Comparison of ENCODE assay signal across 8 cellular contexts in genomic region chr12:6937481-6938352, GRCh38. TPM values are rescaled to one million over a fixed set of nuclear protein-coding genes. Genes with fewer than 3 reads are reported as not detected.
DNase-seq lines count a peak whose midpoint lies in the region; ATAC-seq, FAIRE-seq and TF ChIP-seq lines count a peak whose summit lies in the region.

No MANE protein-coding gene starts in this region.

- H3K36me3 ChIP-seq in HepG2 (replicated peaks in 1 of 2; ENCODE audit: control insufficient read depth in 1 of 2, insufficient read depth in 2 of 2, low read length in 2 of 2) = peaks cover 7 to 33% of the 10 kb centered on the region in 2 experiments

- BruUV-seq in HepG2 (replicated peaks; lab: Mats Ljungman, UMichigan) = TSS peak; percentile 85

- no peak overlapping the region for H2AFZ ChIP-seq in HepG2 (ENCODE audit: low read length)

- CTCF ChIA-PET in HepG2 (lab: Yijun Ruan, JAX; ENCODE audit: low intra/inter-chr PET ratio, low total read pairs) = interaction anchor here (1.8 to 2.5 kb wide), 2 partner anchors 14 to 68 kb away, joined by 14 to 16 read pairs; no protein-coding TSS in a partner anchor

- peak overlapping the region; percentile 93 for H3K9ac ChIP-seq in HepG2 (ENCODE audit: insufficient read depth, low read depth, low read length)

- ATAC-seq in GM19351 (IDR thresholded peaks at IDR 0.05; ENCODE audit: unreplicated experiment) (peak; percentile 86), HG03521 (IDR thresholded peaks at IDR 0.05; ENCODE audit: unreplicated experiment) (peak; percentile 91), HepG2 (peak; percentile 93)

- H3K4me1 Mint-ChIP-seq in dendritic cell treated with granulocyte-macrophage colony-stimulating factor and Interleukin-4, amounts not matched to agents 40 ng/mL and 50 ng/mL, for 4 days (ENCODE audit: low read depth) = peaks cover 65% of the 10 kb centered on the region

- TF ChIP-seq EP300 in HepG2 (IDR thresholded peaks at IDR 0.05; ENCODE audit: low read depth in 2 of 2, low read length in 2 of 2) (0 out of 4 replicates have a peak, but pooled peaks of 1 of the 2 experiments have one; percentile 10), HepG2 (CRISPR knock-in tag; IDR thresholded peaks at IDR 0.05; ENCODE audit: borderline replicate concordance) (0 out of 2 replicates have a peak, but pooled peaks have one; percentile 21)

- peak; percentile 99 for TF ChIP-seq CTCF in HepG2 (CRISPR knock-in tag; IDR thresholded peaks at IDR 0.05)

- POLR2A ChIA-PET in HepG2 (lab: Yijun Ruan, JAX) = interaction anchor here (0.7 to 4.6 kb wide), 16 partner anchors 9 to 214 kb away, joined by 3 to 30 read pairs (median 10); partner anchors contain the start of genes ATN1, C1RL, COPS7A and ENO2

- H3K4me3 Mint-ChIP-seq in dendritic cell treated with granulocyte-macrophage colony-stimulating factor and Interleukin-4, amounts not matched to agents 40 ng/mL and 50 ng/mL, for 4 days = peak overlapping the region; percentile 79

- H3K36me3 Mint-ChIP-seq in dendritic cell treated with granulocyte-macrophage colony-stimulating factor and Interleukin-4, amounts not matched to agents 40 ng/mL and 50 ng/mL, for 4 days (ENCODE audit: low read depth) = peaks cover 63% of the 10 kb centered on the region

- TF ChIP-seq POLR2A in HepG2 (IDR thresholded peaks at IDR 0.05; ENCODE audit: insufficient read depth in 1 of 2, low read depth in 2 of 2, low read length in 2 of 2) = peak in 1 of 2 experiments; percentile 63; a peak in 2 of 4 replicates

- peak overlapping the region; percentile 90 for H3K27ac ChIP-seq in HepG2 (ENCODE audit: extremely low read length, insufficient read depth, low read length)

- TF ChIP-seq RAD21 in HepG2 (CRISPR knock-in tag; IDR thresholded peaks at IDR 0.05) = peak; percentile 66; the same call in 1 of the 2 replicates

- no peaks in the 10 kb centered on the region for H3K27me3 ChIP-seq in HepG2 (ENCODE audit: control insufficient read depth in 1 of 2, insufficient read depth in 2 of 2, low read length in 2 of 2)

- no peaks in the 10 kb centered on the region for H3K79me2 ChIP-seq in HepG2 (ENCODE audit: insufficient read depth, low read length)

- in situ Hi-C loops in HepG2 (cut with HindIII; ENCODE audit: extremely low pct_ligation_motif_present, low pct_unique_long_range_greater_than_20kb) = no loop called here

- intact Hi-C loops in dendritic cell treated with granulocyte-macrophage colony-stimulating factor and Interleukin-4, amounts not matched to agents 40 ng/mL and 50 ng/mL, for 4 days (cut with micrococcal nuclease) = loop anchor here (2.0 to 5.0 kb wide), 2 partner anchors 13 to 70 kb away; partner anchors contain the start of gene TPI1
- intact Hi-C loops in HepG2 (cut with micrococcal nuclease; ENCODE audit: unreplicated experiment) = loop anchor here (2.0 kb wide), 1 partner anchor 13 kb away; no protein-coding TSS in a partner anchor

- no peaks in the 10 kb centered on the region for H3K9me3 ChIP-seq in HepG2 (ENCODE audit: low read length)

- H3K4me2 ChIP-seq in HepG2 (ENCODE audit: low read depth, low read length) = peak overlapping the region; percentile 87

- no peaks in the 10 kb centered on the region for H3K9me3 Mint-ChIP-seq in dendritic cell treated with granulocyte-macrophage colony-stimulating factor and Interleukin-4, amounts not matched to agents 40 ng/mL and 50 ng/mL, for 4 days

- peak overlapping the region; percentile 49 to 78 (median 70); a peak in 5 of 6 replicates for H3K4me3 ChIP-seq in HepG2 (replicated peaks in 1 of 3; ENCODE audit: insufficient read depth in 1 of 3, low read depth in 2 of 3, low read length in 3 of 3)

- H4K20me1 ChIP-seq in HepG2 (ENCODE audit: insufficient read depth, low read length) = no peaks in the 10 kb centered on the region

- peak; percentile 97 for DNase-seq in CD1c-positive myeloid dendritic cell (ENCODE audit: extremely low spot score)
- peak; percentile 85 for DNase-seq in NCI-H748 treated with DMSO at 0.1 percent for 48 hours (lab: John Stamatoyannopoulos, UW)
- DNase-seq in activated CD4-positive, alpha-beta T cell treated with anti-CD3 and anti-CD28 coated beads, Interleukin-2, amount 50 U/mL, for 4 hours = peak; percentile 88 to 90
- peak; percentile 91 for DNase-seq in HepG2 (ENCODE audit: low spot score)
- DNase-seq in stimulated activated CD4-positive, alpha-beta T cell treated with anti-CD3 and anti-CD28 coated beads, Interleukin-4, amount 100 ng/mL, for 1 hour = peak; percentile 89

- peaks cover 26% of the 10 kb centered on the region for H3K4me1 ChIP-seq in HepG2 (ENCODE audit: insufficient read depth, low read length)

- peak; percentile 98 for FAIRE-seq in HepG2 (lab: Jason Lieb, UNC)

- H3K27ac Mint-ChIP-seq in dendritic cell treated with granulocyte-macrophage colony-stimulating factor and Interleukin-4, amounts not matched to agents 40 ng/mL and 50 ng/mL, for 4 days = peak overlapping the region; percentile 87

- WGBS in HepG2 (ENCODE audit: low lambda C conversion rate) = 22% methylated on average over 43 of the region's 80 CpGs

- H3K27me3 Mint-ChIP-seq in dendritic cell treated with granulocyte-macrophage colony-stimulating factor and Interleukin-4, amounts not matched to agents 40 ng/mL and 50 ng/mL, for 4 days = peaks cover 2% of the 10 kb centered on the region

RNA-seq across cellular contexts. Expression of gene RNU7-1, which starts 5.9 kb away (rescaled TPM):
- total RNA-seq in HepG2 (2016; rRNA removed; fragmentation: Illumina TruSeq; extraction: Trizol) = not detected in 2 replicates
- not detected in 2 replicates for total RNA-seq in HepG2 (2016; cell fraction: cytosol; rRNA removed; fragmentation: Illumina TruSeq; extraction: Trizol; ENCODE audit: low read depth)
- not detected in 2 replicates for total RNA-seq in HepG2 (2016; cell fraction: insoluble cytoplasmic fraction; rRNA removed; fragmentation: Illumina TruSeq; extraction: Trizol)
- not detected in 2 replicates for total RNA-seq in HepG2 (2016; cell fraction: membrane; rRNA removed; fragmentation: Illumina TruSeq; extraction: Trizol)
- total RNA-seq in HepG2 (2016; cell fraction: nucleus; rRNA removed; fragmentation: Illumina TruSeq; extraction: Trizol) = not detected in 2 replicates
- polyA plus RNA-seq in HepG2 (2011; rRNA removed) = not detected in 2 replicates
- polyA plus RNA-seq in HepG2 (2011; cell fraction: cytosol; rRNA removed) = not detected in 2 replicates
- polyA plus RNA-seq in HepG2 (2011; cell fraction: nucleus; rRNA removed) = not detected in 2 replicates
- not detected in 2 replicates for polyA plus RNA-seq in HepG2 (2012)
- polyA plus RNA-seq in HepG2 (2016; cell fraction: cytosol; fragmentation: Illumina TruSeq; extraction: Trizol; ENCODE audit: low read depth) = not detected in 2 replicates
- polyA plus RNA-seq in HepG2 (2016; cell fraction: insoluble cytoplasmic fraction; fragmentation: Illumina TruSeq; extraction: Trizol; ENCODE audit: low read depth) = not detected in 2 replicates
- not detected in 2 replicates for polyA plus RNA-seq in HepG2 (2016; cell fraction: membrane; fragmentation: Illumina TruSeq; extraction: Trizol; ENCODE audit: low read depth)
- polyA plus RNA-seq in HepG2 (2016; cell fraction: nucleus; fragmentation: Illumina TruSeq; extraction: Trizol; ENCODE audit: insufficient read depth, low read depth) = not detected in 2 replicates
- polyA minus RNA-seq in HepG2 (2011; rRNA and poly(A)+ RNA removed; ENCODE audit: low replicate concordance) = not detected in 2 replicates
- not detected in 2 replicates for polyA minus RNA-seq in HepG2 (2011; cell fraction: cytosol; rRNA and poly(A)+ RNA removed)
- polyA minus RNA-seq in HepG2 (2011; cell fraction: nucleus; rRNA and poly(A)+ RNA removed) = not detected in 2 replicates

RNA-seq across cellular contexts. Expression of gene C12orf57, which starts 6.1 kb away (rescaled TPM):
- total RNA-seq in HepG2 (2016; rRNA removed; fragmentation: Illumina TruSeq; extraction: Trizol) = 84.0 and 89.7 TPM in 2 replicates
- total RNA-seq in HepG2 (2016; cell fraction: cytosol; rRNA removed; fragmentation: Illumina TruSeq; extraction: Trizol; ENCODE audit: low read depth) = 98.3 and 102 TPM in 2 replicates
- 84.2 and 105 TPM in 2 replicates for total RNA-seq in HepG2 (2016; cell fraction: insoluble cytoplasmic fraction; rRNA removed; fragmentation: Illumina TruSeq; extraction: Trizol)
- 106 and 113 TPM in 2 replicates for total RNA-seq in HepG2 (2016; cell fraction: membrane; rRNA removed; fragmentation: Illumina TruSeq; extraction: Trizol)
- 42.1 and 43.4 TPM in 2 replicates for total RNA-seq in HepG2 (2016; cell fraction: nucleus; rRNA removed; fragmentation: Illumina TruSeq; extraction: Trizol)
- 287 and 302 TPM in 2 replicates for polyA plus RNA-seq in HepG2 (2011; rRNA removed)
- 405 and 458 TPM in 2 replicates for polyA plus RNA-seq in HepG2 (2011; cell fraction: cytosol; rRNA removed)
- polyA plus RNA-seq in HepG2 (2011; cell fraction: nucleus; rRNA removed) = 151 and 164 TPM in 2 replicates
- 75.2 and 129 TPM in 2 replicates for polyA plus RNA-seq in HepG2 (2012)
- polyA plus RNA-seq in HepG2 (2016; cell fraction: cytosol; fragmentation: Illumina TruSeq; extraction: Trizol; ENCODE audit: low read depth) = 86.1 and 87.7 TPM in 2 replicates
- polyA plus RNA-seq in HepG2 (2016; cell fraction: insoluble cytoplasmic fraction; fragmentation: Illumina TruSeq; extraction: Trizol; ENCODE audit: low read depth) = 98.5 and 104 TPM in 2 replicates
- 96.1 and 98.2 TPM in 2 replicates for polyA plus RNA-seq in HepG2 (2016; cell fraction: membrane; fragmentation: Illumina TruSeq; extraction: Trizol; ENCODE audit: low read depth)
- polyA plus RNA-seq in HepG2 (2016; cell fraction: nucleus; fragmentation: Illumina TruSeq; extraction: Trizol; ENCODE audit: insufficient read depth, low read depth) = 57.2 and 57.4 TPM in 2 replicates
- polyA minus RNA-seq in HepG2 (2011; rRNA and poly(A)+ RNA removed; ENCODE audit: low replicate concordance) = 93.0 and 145 TPM in 2 replicates
- polyA minus RNA-seq in HepG2 (2011; cell fraction: cytosol; rRNA and poly(A)+ RNA removed) = 36.8 and 41.7 TPM in 2 replicates
- 37.5 and 38.8 TPM in 2 replicates for polyA minus RNA-seq in HepG2 (2011; cell fraction: nucleus; rRNA and poly(A)+ RNA removed)

RNA-seq across cellular contexts. Expression of gene ATN1, which starts 10.0 kb away (rescaled TPM):
- 2.1 TPM in 2 replicates for total RNA-seq in HepG2 (2016; rRNA removed; fragmentation: Illumina TruSeq; extraction: Trizol)
- total RNA-seq in HepG2 (2016; cell fraction: cytosol; rRNA removed; fragmentation: Illumina TruSeq; extraction: Trizol; ENCODE audit: low read depth) = 0.97 and 1.4 TPM in 2 replicates
- 1.8 and 2.3 TPM in 2 replicates for total RNA-seq in HepG2 (2016; cell fraction: insoluble cytoplasmic fraction; rRNA removed; fragmentation: Illumina TruSeq; extraction: Trizol)
- total RNA-seq in HepG2 (2016; cell fraction: membrane; rRNA removed; fragmentation: Illumina TruSeq; extraction: Trizol) = 3.1 and 3.4 TPM in 2 replicates
- total RNA-seq in HepG2 (2016; cell fraction: nucleus; rRNA removed; fragmentation: Illumina TruSeq; extraction: Trizol) = 3.3 and 4.6 TPM in 2 replicates
- polyA plus RNA-seq in HepG2 (2011; rRNA removed) = 8.6 and 10.7 TPM in 2 replicates
- polyA plus RNA-seq in HepG2 (2011; cell fraction: cytosol; rRNA removed) = 3.5 and 4.5 TPM in 2 replicates
- polyA plus RNA-seq in HepG2 (2011; cell fraction: nucleus; rRNA removed) = 50.2 and 56.9 TPM in 2 replicates
- 20.6 and 31.4 TPM in 2 replicates for polyA plus RNA-seq in HepG2 (2012)
- 8.7 and 9.0 TPM in 2 replicates for polyA plus RNA-seq in HepG2 (2016; cell fraction: cytosol; fragmentation: Illumina TruSeq; extraction: Trizol; ENCODE audit: low read depth)
- polyA plus RNA-seq in HepG2 (2016; cell fraction: insoluble cytoplasmic fraction; fragmentation: Illumina TruSeq; extraction: Trizol; ENCODE audit: low read depth) = 13.6 and 21.5 TPM in 2 replicates
- polyA plus RNA-seq in HepG2 (2016; cell fraction: membrane; fragmentation: Illumina TruSeq; extraction: Trizol; ENCODE audit: low read depth) = 11.0 and 15.3 TPM in 2 replicates
- polyA plus RNA-seq in HepG2 (2016; cell fraction: nucleus; fragmentation: Illumina TruSeq; extraction: Trizol; ENCODE audit: insufficient read depth, low read depth) = 41.0 and 44.9 TPM in 2 replicates
- polyA minus RNA-seq in HepG2 (2011; rRNA and poly(A)+ RNA removed; ENCODE audit: low replicate concordance) = 13.5 and 19.8 TPM in 2 replicates
- polyA minus RNA-seq in HepG2 (2011; cell fraction: cytosol; rRNA and poly(A)+ RNA removed) = 10.4 and 11.3 TPM in 2 replicates
- 11.7 and 14.7 TPM in 2 replicates for polyA minus RNA-seq in HepG2 (2011; cell fraction: nucleus; rRNA and poly(A)+ RNA removed)

RNA-seq across cellular contexts. Expression of gene PTPN6, which starts 13.4 kb away (rescaled TPM):
- total RNA-seq in HepG2 (2016; rRNA removed; fragmentation: Illumina TruSeq; extraction: Trizol) = 9.5 and 10.6 TPM in 2 replicates
- 2.7 and 2.8 TPM in 2 replicates for total RNA-seq in HepG2 (2016; cell fraction: cytosol; rRNA removed; fragmentation: Illumina TruSeq; extraction: Trizol; ENCODE audit: low read depth)
- 9.8 and 10.6 TPM in 2 replicates for total RNA-seq in HepG2 (2016; cell fraction: insoluble cytoplasmic fraction; rRNA removed; fragmentation: Illumina TruSeq; extraction: Trizol)
- 5.0 and 5.3 TPM in 2 replicates for total RNA-seq in HepG2 (2016; cell fraction: membrane; rRNA removed; fragmentation: Illumina TruSeq; extraction: Trizol)
- total RNA-seq in HepG2 (2016; cell fraction: nucleus; rRNA removed; fragmentation: Illumina TruSeq; extraction: Trizol) = 6.1 and 6.3 TPM in 2 replicates
- 9.1 and 10.5 TPM in 2 replicates for polyA plus RNA-seq in HepG2 (2011; rRNA removed)
- polyA plus RNA-seq in HepG2 (2011; cell fraction: cytosol; rRNA removed) = 8.0 and 10.7 TPM in 2 replicates
- polyA plus RNA-seq in HepG2 (2011; cell fraction: nucleus; rRNA removed) = 13.2 and 17.8 TPM in 2 replicates
- 9.0 and 12.4 TPM in 2 replicates for polyA plus RNA-seq in HepG2 (2012)
- polyA plus RNA-seq in HepG2 (2016; cell fraction: cytosol; fragmentation: Illumina TruSeq; extraction: Trizol; ENCODE audit: low read depth) = 1.6 and 1.7 TPM in 2 replicates
- polyA plus RNA-seq in HepG2 (2016; cell fraction: insoluble cytoplasmic fraction; fragmentation: Illumina TruSeq; extraction: Trizol; ENCODE audit: low read depth) = 8.9 and 12.5 TPM in 2 replicates
- polyA plus RNA-seq in HepG2 (2016; cell fraction: membrane; fragmentation: Illumina TruSeq; extraction: Trizol; ENCODE audit: low read depth) = 3.1 and 4.4 TPM in 2 replicates
- 17.8 and 18.0 TPM in 2 replicates for polyA plus RNA-seq in HepG2 (2016; cell fraction: nucleus; fragmentation: Illumina TruSeq; extraction: Trizol; ENCODE audit: insufficient read depth, low read depth)
- 14.7 and 22.7 TPM in 2 replicates for polyA minus RNA-seq in HepG2 (2011; rRNA and poly(A)+ RNA removed; ENCODE audit: low replicate concordance)
- polyA minus RNA-seq in HepG2 (2011; cell fraction: cytosol; rRNA and poly(A)+ RNA removed) = 10.0 and 10.3 TPM in 2 replicates
- 4.1 and 4.2 TPM in 2 replicates for polyA minus RNA-seq in HepG2 (2011; cell fraction: nucleus; rRNA and poly(A)+ RNA removed)

RNA-seq across cellular contexts. Expression of gene ENO2, which starts 23.3 kb away (rescaled TPM):
- total RNA-seq in HepG2 (2016; rRNA removed; fragmentation: Illumina TruSeq; extraction: Trizol) = 15.9 and 19.3 TPM in 2 replicates
- 5.8 and 6.3 TPM in 2 replicates for total RNA-seq in HepG2 (2016; cell fraction: cytosol; rRNA removed; fragmentation: Illumina TruSeq; extraction: Trizol; ENCODE audit: low read depth)
- 12.7 and 19.8 TPM in 2 replicates for total RNA-seq in HepG2 (2016; cell fraction: insoluble cytoplasmic fraction; rRNA removed; fragmentation: Illumina TruSeq; extraction: Trizol)
- total RNA-seq in HepG2 (2016; cell fraction: membrane; rRNA removed; fragmentation: Illumina TruSeq; extraction: Trizol) = 7.9 and 8.5 TPM in 2 replicates
- total RNA-seq in HepG2 (2016; cell fraction: nucleus; rRNA removed; fragmentation: Illumina TruSeq; extraction: Trizol) = 21.7 and 25.4 TPM in 2 replicates
- 136 and 144 TPM in 2 replicates for polyA plus RNA-seq in HepG2 (2011; rRNA removed)
- polyA plus RNA-seq in HepG2 (2011; cell fraction: cytosol; rRNA removed) = 105 and 112 TPM in 2 replicates
- polyA plus RNA-seq in HepG2 (2011; cell fraction: nucleus; rRNA removed) = 451 and 486 TPM in 2 replicates
- 102 and 116 TPM in 2 replicates for polyA plus RNA-seq in HepG2 (2012)
- polyA plus RNA-seq in HepG2 (2016; cell fraction: cytosol; fragmentation: Illumina TruSeq; extraction: Trizol; ENCODE audit: low read depth) = 3.6 and 3.8 TPM in 2 replicates
- polyA plus RNA-seq in HepG2 (2016; cell fraction: insoluble cytoplasmic fraction; fragmentation: Illumina TruSeq; extraction: Trizol; ENCODE audit: low read depth) = 18.2 and 20.1 TPM in 2 replicates
- polyA plus RNA-seq in HepG2 (2016; cell fraction: membrane; fragmentation: Illumina TruSeq; extraction: Trizol; ENCODE audit: low read depth) = 7.1 and 7.2 TPM in 2 replicates
- 89.6 and 99.9 TPM in 2 replicates for polyA plus RNA-seq in HepG2 (2016; cell fraction: nucleus; fragmentation: Illumina TruSeq; extraction: Trizol; ENCODE audit: insufficient read depth, low read depth)
- polyA minus RNA-seq in HepG2 (2011; rRNA and poly(A)+ RNA removed; ENCODE audit: low replicate concordance) = 23.5 and 92.8 TPM in 2 replicates
- polyA minus RNA-seq in HepG2 (2011; cell fraction: cytosol; rRNA and poly(A)+ RNA removed) = 35.6 and 39.9 TPM in 2 replicates
- polyA minus RNA-seq in HepG2 (2011; cell fraction: nucleus; rRNA and poly(A)+ RNA removed) = 44.7 and 52.6 TPM in 2 replicates

Comparison
In these comparisons a context has a peak if more than half of its experiments do, and no peak if none do; other contexts are left out.
1. Peak in every context shown above with its lines: DNase-seq, ATAC-seq, H3K4me3 ChIP-seq and H3K27ac ChIP-seq.